ENCODE assay signal across 8 cellular contexts in the genomic region with DNA sequence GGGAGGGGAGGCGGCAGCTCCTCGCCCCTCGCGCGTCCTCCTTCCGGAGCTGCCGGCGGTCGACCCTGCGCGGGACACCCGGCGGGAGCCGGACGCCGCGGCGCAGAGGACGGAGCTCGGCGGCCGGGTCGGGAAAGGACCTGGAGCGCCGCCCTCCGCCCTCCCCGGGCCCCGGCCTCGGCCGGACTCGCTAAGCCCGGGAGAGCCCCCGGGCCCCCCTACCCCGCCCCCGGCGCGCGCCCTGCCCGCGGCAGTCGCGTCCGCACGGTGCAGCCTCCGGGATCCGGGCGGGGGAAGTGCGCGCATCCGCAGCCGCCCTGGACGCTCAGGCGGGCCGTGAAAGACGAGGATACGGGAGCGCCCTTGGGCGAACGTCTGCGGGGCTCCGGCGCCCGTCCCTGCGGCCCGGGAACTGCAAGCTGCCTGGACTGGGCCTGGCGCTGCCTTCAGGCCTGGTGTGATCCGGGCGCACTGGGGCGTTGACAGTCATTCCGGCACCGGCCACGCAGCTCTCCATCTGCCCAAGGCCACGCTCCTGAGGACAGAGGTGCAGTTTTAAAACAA. TPM values are rescaled to one million over a fixed set of nuclear protein-coding genes. Genes with fewer than 3 reads are reported as not detected.
DNase-seq lines count a peak whose midpoint lies in the region; ATAC-seq and TF ChIP-seq lines count a peak whose summit lies in the region.

No MANE protein-coding gene starts in this region.

- H2AK5ac ChIP-seq in H9 (ENCODE audit: insufficient read length, low read length), result no peak overlapping the region

- no peak overlapping the region for H3K23ac ChIP-seq in H9 (ENCODE audit: insufficient read length, low read depth, low read length)

- H4K8ac ChIP-seq in H9 (replicated peaks; ENCODE audit: insufficient read length, low read depth, low read length), result no peak overlapping the region

- no peak overlapping the region for H3K27ac ChIP-seq in H9 (ENCODE audit: insufficient read length, low read depth, low read length)

- no peak overlapping the region for H3K4ac ChIP-seq in H9 (ENCODE audit: low read depth, low read length)

- H3K27ac Mint-ChIP-seq in H9 (no peak overlapping the region), T-helper 17 cell (no peak overlapping the region), nephron (no peak overlapping the region)

- no peak overlapping the region for H3K56ac ChIP-seq in H9 (ENCODE audit: insufficient read length, low read depth, low read length)

- H4K20me1 ChIP-seq in H9 (ENCODE audit: control insufficient read depth, insufficient read depth, insufficient read length), result peaks cover 6% of the 10 kb centered on the region

- WGBS in H9 (ENCODE audit: extremely low coverage, insufficient read length, low lambda C conversion rate), result no CpG with 5 or more reads among the region's 73 CpGs

- H2BK120ac ChIP-seq in H9 (ENCODE audit: low read depth, low read length, poor library complexity, severe bottlenecking), result no peak overlapping the region

- no peaks in the 10 kb centered on the region for H3K9me3 Mint-ChIP-seq in H9
- H3K9me3 Mint-ChIP-seq in nephron, result no peaks in the 10 kb centered on the region

- H2BK15ac ChIP-seq in H9 (ENCODE audit: low read depth, low read length), result no peak overlapping the region

- H3K4me2 ChIP-seq in H9 (ENCODE audit: insufficient read depth, insufficient read length, low read length), result no peak overlapping the region

- no peak overlapping the region for H2BK20ac ChIP-seq in H9 (ENCODE audit: low read depth, low read length, poor library complexity, severe bottlenecking)

- H3T11ph ChIP-seq in H9 (ENCODE audit: low read length), result no peak overlapping the region

- H3K4me1 Mint-ChIP-seq in H9 (peaks cover 23 to 35% of the 10 kb centered on the region in 2 experiments), T-helper 17 cell (peaks cover 32% of the 10 kb centered on the region), nephron (peaks cover 21% of the 10 kb centered on the region)

- no peak overlapping the region for H4K5ac ChIP-seq in H9 (ENCODE audit: insufficient read length, low read depth, low read length)

- H3K18ac ChIP-seq in H9 (ENCODE audit: insufficient read length, low read depth, low read length), result no peak overlapping the region

- H3K27me3 Mint-ChIP-seq in H9 (ENCODE audit: low read depth) (peaks cover 42% of the 10 kb centered on the region), T-helper 17 cell (peaks cover 8% of the 10 kb centered on the region), nephron (ENCODE audit: low read depth) (peaks cover 17% of the 10 kb centered on the region)

- peak; percentile 29 for ATAC-seq in T-helper 17 cell
- ATAC-seq in esophagus mucosa, result peak; percentile 27
- no peak for ATAC-seq in HG02623 (IDR thresholded peaks at IDR 0.05; ENCODE audit: unreplicated experiment)

- no peak overlapping the region for H4K91ac ChIP-seq in H9 (ENCODE audit: insufficient read length, low read depth, low read length)

- H3K4me3 Mint-ChIP-seq in H9, result peak overlapping the region; percentile 55 to 72; a peak in 4 of 5 replicates
- peak overlapping the region; percentile 66 for H3K4me3 Mint-ChIP-seq in T-helper 17 cell
- peak overlapping the region; percentile 75 to 79 (median 79) for H3K4me3 Mint-ChIP-seq in nephron

- no peaks in the 10 kb centered on the region; the same call in 1 of the 2 replicates for H3K79me2 ChIP-seq in H9 (ENCODE audit: insufficient read depth, low read length)

- H3K27me3 ChIP-seq in H9 (ENCODE audit: insufficient read depth, low read length), result peaks cover 3% of the 10 kb centered on the region; the same call in 1 of the 2 replicates

- no peak overlapping the region for H3K14ac ChIP-seq in H9 (ENCODE audit: insufficient read depth, low read length)

- H3K9ac ChIP-seq in H9 (ENCODE audit: extremely low read depth, insufficient read length, low read length), result no peak overlapping the region

- no peak overlapping the region for H2BK12ac ChIP-seq in H9 (ENCODE audit: insufficient read length, low read depth, low read length)

- no peaks in the 10 kb centered on the region for H3K4me1 ChIP-seq in H9 (ENCODE audit: insufficient read depth, low read length)

- H2BK5ac ChIP-seq in H9 (ENCODE audit: insufficient read length, low read length), result no peak overlapping the region

- H3K9me3 ChIP-seq in H9 (ENCODE audit: control insufficient read depth, low read depth, low read length) (no peaks in the 10 kb centered on the region), T-helper 17 cell (ENCODE audit: control insufficient read depth, low read length, poor library complexity, severe bottlenecking) (no peaks in the 10 kb centered on the region)

- H3K36me3 Mint-ChIP-seq in H9 (ENCODE audit: insufficient read depth in 1 of 3, low read depth in 3 of 3), result no peaks in the 10 kb centered on the region
- H3K36me3 Mint-ChIP-seq in T-helper 17 cell (ENCODE audit: low read depth), result no peaks in the 10 kb centered on the region
- no peaks in the 10 kb centered on the region for H3K36me3 Mint-ChIP-seq in nephron (ENCODE audit: low read depth)

- H3K23me2 ChIP-seq in H9 (ENCODE audit: insufficient read length, low read depth, low read length, poor library complexity, severe bottlenecking), result peaks cover 4% of the 10 kb centered on the region

- no peak for TF ChIP-seq CTCF in H9 (conservative IDR thresholded peaks at IDR 0.05)
- no peak for TF ChIP-seq CTCF in nephron (IDR thresholded peaks at IDR 0.05; ENCODE audit: unreplicated experiment in 3 of 3)

- no peak for DNase-seq in H9
- DNase-seq in T-helper 17 cell, result no peak
- DNase-seq in activated gamma-delta T cell (lab: John Stamatoyannopoulos, UW), result no peak
- DNase-seq in activated CD8-positive, alpha-beta memory T cell treated with anti-CD3 and anti-CD28 coated beads, Interleukin-2, amount 50 U/mL, for 4 hours, result no peak
- DNase-seq in ecto neural progenitor cell (ENCODE audit: low spot score), result no peak

- H3K79me1 ChIP-seq in H9 (ENCODE audit: insufficient read depth, low read depth, low read length, poor library complexity, severe bottlenecking), result no peaks in the 10 kb centered on the region

- H2AFZ ChIP-seq in H9 (ENCODE audit: low read length), result no peak overlapping the region

RNA-seq across cellular contexts. Expression of gene NACC2, which starts 0.5 kb away (rescaled TPM):
- total RNA-seq in H9 (2021) (11.5 TPM in 2 replicates), T-helper 17 cell (1 to 10 TPM; 5.8 to 5.9 TPM), esophagus mucosa (7.0 TPM)

RNA-seq across cellular contexts. Expression of gene TMEM250, which starts 23.1 kb away (rescaled TPM):
- 48.1 and 48.3 TPM in 2 replicates for total RNA-seq in H9 (2021)
- total RNA-seq in T-helper 17 cell, result 10 to 100 TPM; 17.9 to 21.8 TPM
- 32.6 TPM for total RNA-seq in esophagus mucosa
